In the genomic region with DNA sequence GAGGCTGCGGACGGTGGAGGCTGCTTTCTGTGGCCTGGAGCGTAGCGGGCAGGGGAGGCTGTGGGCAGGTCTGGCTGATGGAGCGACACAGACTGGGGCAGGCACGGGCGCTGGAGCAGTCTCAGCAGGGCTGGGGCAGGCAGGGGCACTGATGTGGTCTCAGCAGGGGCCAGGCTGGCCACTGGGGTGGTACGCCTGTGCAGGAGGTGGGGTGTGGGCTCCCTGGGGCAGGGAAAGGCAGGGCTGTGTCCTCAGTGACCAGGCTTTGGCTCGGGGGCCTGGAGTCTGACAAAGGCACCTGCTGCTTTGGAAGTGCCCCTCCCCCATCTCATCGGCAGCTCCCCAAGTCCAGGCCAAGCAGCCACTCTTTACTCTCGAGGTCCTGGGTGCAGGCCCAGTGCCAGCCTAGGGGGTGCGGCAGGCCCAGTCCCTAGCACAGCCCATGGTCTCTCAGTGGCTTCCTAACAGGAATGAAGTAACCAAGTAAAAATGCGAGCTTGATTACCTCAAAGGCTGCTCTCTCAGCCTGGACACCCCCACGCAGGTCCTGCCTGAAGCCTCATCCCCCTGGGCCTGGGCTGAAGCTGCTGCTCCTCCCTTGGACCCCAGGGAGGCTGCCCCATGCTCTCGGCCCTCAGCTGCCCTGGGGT, we compare ENCODE assay signal across 1 cellular context.
TF ChIP-seq lines count a peak whose summit lies in the region.

No MANE protein-coding gene starts in this region.

TF ChIP-seq in IMR-90, 13 proteins besides CTCF, POLR2A, EP300 and RAD21 (continued from another document):
- no peak for TF ChIP-seq SMC3 (IDR thresholded peaks at IDR 0.05; ENCODE audit: low read depth, low read length)
- TF ChIP-seq RFX5 (IDR thresholded peaks at IDR 0.05; ENCODE audit: low read depth, low read length), result no peak
- no peak for TF ChIP-seq MAZ (IDR thresholded peaks at IDR 0.05; ENCODE audit: borderline replicate concordance, low read depth, low read length)
- TF ChIP-seq NFE2L2 (IDR thresholded peaks at IDR 0.05; ENCODE audit: low read depth, low read length), result no peak
- no peak for TF ChIP-seq RCOR1 (IDR thresholded peaks at IDR 0.05; ENCODE audit: insufficient replicate concordance, low read length)
- TF ChIP-seq, protein P1, sequence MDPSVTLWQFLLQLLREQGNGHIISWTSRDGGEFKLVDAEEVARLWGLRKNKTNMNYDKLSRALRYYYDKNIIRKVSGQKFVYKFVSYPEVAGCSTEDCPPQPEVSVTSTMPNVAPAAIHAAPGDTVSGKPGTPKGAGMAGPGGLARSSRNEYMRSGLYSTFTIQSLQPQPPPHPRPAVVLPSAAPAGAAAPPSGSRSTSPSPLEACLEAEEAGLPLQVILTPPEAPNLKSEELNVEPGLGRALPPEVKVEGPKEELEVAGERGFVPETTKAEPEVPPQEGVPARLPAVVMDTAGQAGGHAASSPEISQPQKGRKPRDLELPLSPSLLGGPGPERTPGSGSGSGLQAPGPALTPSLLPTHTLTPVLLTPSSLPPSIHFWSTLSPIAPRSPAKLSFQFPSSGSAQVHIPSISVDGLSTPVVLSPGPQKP (IDR thresholded peaks at IDR 0.05; ENCODE audit: borderline replicate concordance, low read depth, low read length), result no peak
- TF ChIP-seq, protein P2, sequence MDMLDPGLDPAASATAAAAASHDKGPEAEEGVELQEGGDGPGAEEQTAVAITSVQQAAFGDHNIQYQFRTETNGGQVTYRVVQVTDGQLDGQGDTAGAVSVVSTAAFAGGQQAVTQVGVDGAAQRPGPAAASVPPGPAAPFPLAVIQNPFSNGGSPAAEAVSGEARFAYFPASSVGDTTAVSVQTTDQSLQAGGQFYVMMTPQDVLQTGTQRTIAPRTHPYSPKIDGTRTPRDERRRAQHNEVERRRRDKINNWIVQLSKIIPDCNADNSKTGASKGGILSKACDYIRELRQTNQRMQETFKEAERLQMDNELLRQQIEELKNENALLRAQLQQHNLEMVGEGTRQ (IDR thresholded peaks at IDR 0.05; ENCODE audit: low read depth, low read length), result no peak
- TF ChIP-seq FOS (IDR thresholded peaks at IDR 0.05; ENCODE audit: low read depth, low read length), result no peak
- TF ChIP-seq MAFK (IDR thresholded peaks at IDR 0.05; ENCODE audit: low read depth, low read length), result no peak
- no peak for TF ChIP-seq CHD1 (IDR thresholded peaks at IDR 0.05; ENCODE audit: low read depth, low read length)
- TF ChIP-seq BHLHE40 (IDR thresholded peaks at IDR 0.05; ENCODE audit: low read depth, low read length), result no peak
